ENCODE assay signal across 8 cellular contexts in the genomic region with DNA sequence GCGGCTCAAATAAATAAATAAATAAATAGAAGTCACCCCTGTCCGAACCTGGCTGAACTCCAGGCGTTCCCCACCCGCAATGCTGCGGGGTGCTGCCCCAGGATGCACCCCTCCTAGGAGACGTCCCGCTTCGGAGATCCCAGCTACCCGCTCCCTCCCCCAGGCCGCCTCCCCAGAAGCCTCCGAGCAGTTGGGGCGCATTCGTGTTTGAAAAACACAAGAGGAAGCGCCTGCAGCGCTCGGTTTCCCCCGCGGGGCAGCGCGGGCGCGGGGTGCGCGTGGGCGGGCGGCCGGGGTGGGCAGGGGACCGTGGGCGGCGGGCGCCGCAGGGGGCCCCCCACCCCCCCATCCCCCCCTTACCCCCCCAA. TPM values are rescaled to one million over a fixed set of nuclear protein-coding genes. Genes with fewer than 3 reads are reported as not detected.
A peak's percentile ranks its signal among the peaks of the same experiment; 100 is the strongest.
DNase-seq lines count a peak whose midpoint lies in the region; ATAC-seq and TF ChIP-seq lines count a peak whose summit lies in the region.

No MANE protein-coding gene starts in this region.

- no peaks in the 10 kb centered on the region for H3K27me3 ChIP-seq in left lung

- peaks cover 4% of the 10 kb centered on the region for H3K36me3 Mint-ChIP-seq in T-helper 17 cell (ENCODE audit: low read depth)
- H3K36me3 Mint-ChIP-seq in stimulated activated naive CD8-positive, alpha-beta T cell treated with anti-CD3 and anti-CD28 coated beads, Interleukin-15, Interleukin-2, amounts not matched to agents 100 ng/mL and 50 ng/mL, for 24 hours (ENCODE audit: low read depth), result peaks cover 8% of the 10 kb centered on the region

- H3K27me3 Mint-ChIP-seq in T-helper 17 cell, result no peaks in the 10 kb centered on the region
- H3K27me3 Mint-ChIP-seq in stimulated activated naive CD8-positive, alpha-beta T cell treated with anti-CD3 and anti-CD28 coated beads, Interleukin-15, Interleukin-2, amounts not matched to agents 100 ng/mL and 50 ng/mL, for 24 hours, result no peaks in the 10 kb centered on the region

- H3K9me3 Mint-ChIP-seq in stimulated activated naive CD8-positive, alpha-beta T cell treated with anti-CD3 and anti-CD28 coated beads, Interleukin-15, Interleukin-2, amounts not matched to agents 100 ng/mL and 50 ng/mL, for 24 hours, result peaks cover 6% of the 10 kb centered on the region

- peak overlapping the region; percentile 84 for H3K27ac Mint-ChIP-seq in T-helper 17 cell
- H3K27ac Mint-ChIP-seq in stimulated activated naive CD8-positive, alpha-beta T cell treated with anti-CD3 and anti-CD28 coated beads, Interleukin-15, Interleukin-2, amounts not matched to agents 100 ng/mL and 50 ng/mL, for 24 hours, result peak overlapping the region; percentile 77

- peaks cover 61% of the 10 kb centered on the region for H3K4me1 Mint-ChIP-seq in T-helper 17 cell
- H3K4me1 Mint-ChIP-seq in stimulated activated naive CD8-positive, alpha-beta T cell treated with anti-CD3 and anti-CD28 coated beads, Interleukin-15, Interleukin-2, amounts not matched to agents 100 ng/mL and 50 ng/mL, for 24 hours (ENCODE audit: low read depth), result peaks cover 84% of the 10 kb centered on the region

- peak overlapping the region; percentile 79 for H3K27ac ChIP-seq in cingulate gyrus (ENCODE audit: low read depth, low read length)
- H3K27ac ChIP-seq in left lung, result peak overlapping the region; percentile 87 to 88

- peaks cover 8 to 50% of the 10 kb centered on the region in 2 donors for H3K4me1 ChIP-seq in left lung

- H3K9me3 ChIP-seq in T-helper 17 cell (ENCODE audit: control insufficient read depth, low read length, poor library complexity, severe bottlenecking) (no peaks in the 10 kb centered on the region), left lung (no peaks in the 10 kb centered on the region)

- peak overlapping the region; percentile 50 to 57 for H3K4me3 ChIP-seq in left lung

- DNase-seq in T-helper 17 cell, result peak in 2 of 3 donors; percentile 30 to 39
- DNase-seq in left lung, result peak in 1 of 2 donors; percentile 92

- no peak for TF ChIP-seq CTCF in left lung (IDR thresholded peaks at IDR 0.05)

- no peaks in the 10 kb centered on the region for H3K36me3 ChIP-seq in left lung

- H3K4me3 Mint-ChIP-seq in T-helper 17 cell, result peak overlapping the region; percentile 94
- peak overlapping the region; percentile 80 for H3K4me3 Mint-ChIP-seq in stimulated activated naive CD8-positive, alpha-beta T cell treated with anti-CD3 and anti-CD28 coated beads, Interleukin-15, Interleukin-2, amounts not matched to agents 100 ng/mL and 50 ng/mL, for 24 hours

- ATAC-seq in GM21576 (IDR thresholded peaks at IDR 0.05; ENCODE audit: unreplicated experiment), result peak; percentile 29
- ATAC-seq in T-helper 17 cell, result peak; percentile 71
- ATAC-seq in left lung, result peak; percentile 46
- ATAC-seq in HG02884 (IDR thresholded peaks at IDR 0.05; ENCODE audit: unreplicated experiment), result no peak
- no peak for ATAC-seq in GM21360 (IDR thresholded peaks at IDR 0.05; ENCODE audit: unreplicated experiment)
- ATAC-seq in HG03135 (IDR thresholded peaks at IDR 0.05; ENCODE audit: unreplicated experiment), result no peak

- intact Hi-C loops in left lung (cut with DNase I), result no loop called here

RNA-seq across cellular contexts. Expression of a gene that starts 27.3 kb away (rescaled TPM):
- total RNA-seq in T-helper 17 cell (10 to 100 TPM; 32.9 to 37.7 TPM), left lung (10 to 100 TPM in 1 of 2 donors, 1 to 10 TPM in 1; 7.6 to 17.0 TPM)

RNA-seq across cellular contexts. Expression of a gene that starts 34.2 kb away (rescaled TPM):
- total RNA-seq in T-helper 17 cell, result 10 to 100 TPM; 39.2 to 44.4 TPM
- 100 to 1,000 TPM in 1 of 2 donors, 10 to 100 TPM in 1; 82.2 to 121 TPM for total RNA-seq in left lung

Comparison
In these comparisons a context has a peak if more than half of its experiments do, and no peak if none do; other contexts are left out.
1. ATAC-seq: peak in GM21576 (single experiment), T-helper 17 cell (single experiment) and left lung (single experiment); none in HG02884 (single experiment), GM21360 (single experiment) and HG03135 (single experiment).